In genomic region chr16:11492808-11493530, GRCh38 we compare ENCODE assay signal across 32 cellular contexts.
DNase-seq lines count a peak whose midpoint lies in the region; ATAC-seq, FAIRE-seq and TF ChIP-seq lines count a peak whose summit lies in the region.
"Had no signal": no experiment of that assay in that cellular context is flagged by ENCODE, and none has a peak within 500 bp of the region (broad histone marks: within the 10 kb centered on the region; RNA-seq: fewer than 3 reads in every experiment).

No MANE protein-coding gene starts in this region.

- H3K36me3 ChIP-seq in HEK293 (ENCODE audit: control insufficient read depth in 2 of 2, insufficient read depth in 1 of 2, low read length in 2 of 2) (no peaks in the 10 kb centered on the region), K562 (ENCODE audit: control insufficient read depth, insufficient read depth, low read length) (no peaks in the 10 kb centered on the region), neural progenitor cell (no peaks in the 10 kb centered on the region)
- H3K36me3 ChIP-seq: adrenal gland, BE2C, brain microvascular endothelial cell, HAP-1, MG63 had no signal

- in situ Hi-C loops in K562 (cut with MboI), result no loop called here

- no peak for TF ChIP-seq CTCF in HEK293 (tag by site-specific recombination; IDR thresholded peaks at IDR 0.05)
- TF ChIP-seq CTCF in K562 (IDR thresholded peaks at IDR 0.05 in 2 of 3, conservative IDR thresholded peaks at IDR 0.05 in 1 of 3; ENCODE audit: insufficient read depth in 2 of 3, low read depth in 1 of 3, low read length in 3 of 3), result no peak
- TF ChIP-seq CTCF in neural progenitor cell (IDR thresholded peaks at IDR 0.05), result no peak
- TF ChIP-seq CTCF in GM10248 (IDR thresholded peaks at IDR 0.05; ENCODE audit: control extremely low read depth, extremely low read depth, low read depth, missing control alignments), result no peak

- H3K4me2 ChIP-seq in K562 (ENCODE audit: insufficient read depth, low read length) (peak overlapping the region; percentile 91), neural progenitor cell (no peak overlapping the region)
- H3K4me2 ChIP-seq: SK-N-SH had no signal

- POLR2A ChIA-PET in HEK293 (lab: Yijun Ruan, JAX), result no interaction called here
- POLR2A ChIA-PET in K562 (lab: Yijun Ruan, JAX), result no interaction called here
- POLR2A ChIA-PET in GM10248 (lab: Yijun Ruan, JAX), result no interaction called here

- DNase-seq in activated T-cell treated with anti-CD3 and anti-CD28 coated beads, Interleukin-2, amount 50 U/mL, for 72 hours, result no peak
- DNase-seq in activated T-cell treated with anti-CD3 and anti-CD28 coated beads for 4 hours (no peak), K562 (ENCODE audit: extremely low read depth in 1 of 4, low spot score in 3 of 4) (peak in 1 of 4 experiments; percentile 18), neural progenitor cell (ENCODE audit: low spot score) (no peak), 8988T (no peak), iPS-NIHi7 (ENCODE audit: extremely low spot score) (no peak), GM10248 (ENCODE audit: extremely low spot score) (no peak)
- DNase-seq: activated naive CD4-positive, alpha-beta T cell; activated T-cell treated with anti-CD3 and anti-CD28 coated beads, Interleukin-2, amount 50 U/mL, for 4 hours; adrenal gland; BE2C; brain microvascular endothelial cell; Caco-2; dorsolateral prefrontal cortex; KG1; kidney glomerular epithelial cell; MG63; mucosa of descending colon; NCI-H1417 treated with DMSO at 0.1 percent for 48 hours; NCI-H774; small intestine; stimulated activated CD4-positive, alpha-beta T cell treated with anti-CD3 and anti-CD28 coated beads, Interleukin-1b, Interleukin-23, amount 100 ng/mL, for 48 hours had no signal

- H3K9me3 ChIP-seq in HEK293 (ENCODE audit: control insufficient read depth, insufficient read depth, low read depth, low read length) (no peaks in the 10 kb centered on the region), K562 (replicated peaks; ENCODE audit: control insufficient read depth, insufficient read depth, low read depth, low read length) (0 out of 2 replicates have a peak, but pooled peaks cover 2% of the 10 kb centered on the region), neural progenitor cell (ENCODE audit: low read depth) (no peaks in the 10 kb centered on the region)
- H3K9me3 ChIP-seq: adrenal gland, BE2C, Caco-2, mucosa of descending colon, SK-N-SH had no signal

- TF ChIP-seq EP300 in K562 (IDR thresholded peaks at IDR 0.05; ENCODE audit: low read length), result no peak

- H3K27ac ChIP-seq in HEK293 (ENCODE audit: extremely low read depth, low read depth, low read length), result no peak overlapping the region
- H3K27ac ChIP-seq in K562 (ENCODE audit: extremely low read depth, low read depth, low read length), result peak overlapping the region; percentile 62; the same call in 2 of the 3 replicates
- H3K27ac ChIP-seq in neural progenitor cell, result no peak overlapping the region
- H3K27ac ChIP-seq: adrenal gland, brain microvascular endothelial cell, dorsolateral prefrontal cortex had no signal

- H3K9ac ChIP-seq in K562 (ENCODE audit: insufficient read depth in 1 of 2, low read depth in 2 of 2, low read length in 2 of 2), result peak overlapping the region in 1 of 2 experiments; percentile 56; a peak in 2 of 4 replicates
- H3K9ac ChIP-seq in neural progenitor cell, result no peak overlapping the region
- H3K9ac ChIP-seq: SK-N-SH had no signal

- no peak overlapping the region for H3K4me3 Mint-ChIP-seq in activated T-cell treated with anti-CD3 and anti-CD28 coated beads, Interleukin-2, amount 50 U/mL, for 72 hours
- H3K4me3 Mint-ChIP-seq in neural progenitor cell, result peak overlapping the region; percentile 36
- H3K4me3 Mint-ChIP-seq: activated T-cell treated with anti-CD3 and anti-CD28 coated beads, Interleukin-2, amount 50 U/mL, for 4 hours; natural killer cell treated with Interleukin-12 subunit alpha and Interleukin-12 subunit beta and Interleukin-15 and Interleukin-18, amount 100 ng/mL, for 72 hours; T-helper 1 cell treated with Interleukin-12 subunit alpha and Interleukin-12 subunit beta and Interleukin-4 antibody, amounts not matched to agents 30 μg/mL and 1 μg/mL, for 36 hours; type B pancreatic cell had no signal

- FAIRE-seq in K562 (lab: Jason Lieb, UNC), result no peak
- FAIRE-seq: GM12892, small intestine, TTC549 had no signal

- H3K9me1 ChIP-seq in K562 (ENCODE audit: control insufficient read depth, insufficient read depth, low read length), result peaks cover 3% of the 10 kb centered on the region

- no peaks in the 10 kb centered on the region for H3K27me3 Mint-ChIP-seq in activated T-cell treated with anti-CD3 and anti-CD28 coated beads, Interleukin-2, amount 50 U/mL, for 72 hours (ENCODE audit: low read depth)
- peaks cover 10% of the 10 kb centered on the region for H3K27me3 Mint-ChIP-seq in neural progenitor cell (ENCODE audit: insufficient read depth, low read depth)
- H3K27me3 Mint-ChIP-seq: natural killer cell treated with Interleukin-12 subunit alpha and Interleukin-12 subunit beta and Interleukin-15 and Interleukin-18, amount 100 ng/mL, for 72 hours; type B pancreatic cell had no signal

- peaks cover 9% of the 10 kb centered on the region for H3K4me1 ChIP-seq in HEK293 (ENCODE audit: control insufficient read depth, insufficient read depth, low read length)
- peaks cover 14 to 21% of the 10 kb centered on the region in 2 experiments for H3K4me1 ChIP-seq in K562 (replicated peaks in 1 of 2; ENCODE audit: control insufficient read depth in 2 of 2, insufficient read depth in 2 of 2, low read length in 2 of 2)
- peaks cover 17% of the 10 kb centered on the region for H3K4me1 ChIP-seq in neural progenitor cell

- TF ChIP-seq RAD21 in K562 (CRISPR knock-in tag; conservative IDR thresholded peaks at IDR 0.05 in 1 of 2, IDR thresholded peaks at IDR 0.05 in 1 of 2), result no peak

- TF ChIP-seq POLR2A in K562 (conservative IDR thresholded peaks at IDR 0.05), result no peak

- H3K79me2 ChIP-seq in K562 (ENCODE audit: control insufficient read depth, insufficient read depth, low read length) (peaks cover 8% of the 10 kb centered on the region; the same call in 2 of the 3 replicates), neural progenitor cell (ENCODE audit: low read depth) (no peaks in the 10 kb centered on the region)

- 65% methylated on average over 4 of the region's 4 CpGs for WGBS in K562 (ENCODE audit: insufficient coverage, low coverage, missing lambda C conversion rate)

- TSS peak; percentile 79 for BruUV-seq in K562 (replicated peaks; lab: Mats Ljungman, UMichigan)

- peaks cover 29% of the 10 kb centered on the region for H3K4me1 Mint-ChIP-seq in activated T-cell treated with anti-CD3 and anti-CD28 coated beads, Interleukin-2, amount 50 U/mL, for 72 hours (ENCODE audit: low read depth)
- peaks cover 28% of the 10 kb centered on the region for H3K4me1 Mint-ChIP-seq in neural progenitor cell

- CTCF ChIA-PET in HEK293 (lab: Yijun Ruan, JAX) (interaction anchor here (0.7 kb wide), 1 partner anchor 12 kb away, joined by 3 read pairs; no protein-coding TSS in a partner anchor), K562 (lab: Yijun Ruan, JAX; ENCODE audit: low intra/inter-chr PET ratio) (no interaction called here), GM10248 (lab: Yijun Ruan, JAX) (no interaction called here)

- H3K4me3 ChIP-seq in HEK293 (ENCODE audit: low read depth, low read length) (no peak overlapping the region), K562 (peak overlapping the region; percentile 55), neural progenitor cell (no peak overlapping the region)
- H3K4me3 ChIP-seq: adrenal gland, dorsolateral prefrontal cortex, HAP-1, lung, MG63, mucosa of descending colon had no signal

- peaks cover 0 to 2% of the 10 kb centered on the region in 2 donors for H3K9me3 Mint-ChIP-seq in activated T-cell treated with anti-CD3 and anti-CD28 coated beads, Interleukin-2, amount 50 U/mL, for 72 hours
- H3K9me3 Mint-ChIP-seq in neural progenitor cell, result peaks cover 5% of the 10 kb centered on the region
- H3K9me3 Mint-ChIP-seq: natural killer cell treated with Interleukin-12 subunit alpha and Interleukin-12 subunit beta and Interleukin-15 and Interleukin-18, amount 100 ng/mL, for 72 hours had no signal

- H3K36me3 Mint-ChIP-seq in activated T-cell treated with anti-CD3 and anti-CD28 coated beads, Interleukin-2, amount 50 U/mL, for 72 hours (ENCODE audit: insufficient read depth in 2 of 2), result peaks cover 0 to 3% of the 10 kb centered on the region in 2 donors
- H3K36me3 Mint-ChIP-seq in neural progenitor cell, result no peaks in the 10 kb centered on the region
- H3K36me3 Mint-ChIP-seq: type B pancreatic cell had no signal

- H2AFZ ChIP-seq in K562 (ENCODE audit: low read depth, low read length), result peak overlapping the region; percentile 90
- no peak overlapping the region for H2AFZ ChIP-seq in neural progenitor cell (replicated peaks)

- peak overlapping the region; percentile 38 for H3K27ac Mint-ChIP-seq in activated T-cell treated with anti-CD3 and anti-CD28 coated beads, Interleukin-2, amount 50 U/mL, for 72 hours
- H3K27ac Mint-ChIP-seq in neural progenitor cell, result peak overlapping the region; percentile 84
- H3K27ac Mint-ChIP-seq: natural killer cell treated with Interleukin-12 subunit alpha and Interleukin-12 subunit beta and Interleukin-15 and Interleukin-18, amount 100 ng/mL, for 72 hours; T-helper 1 cell treated with Interleukin-12 subunit alpha and Interleukin-12 subunit beta and Interleukin-4 antibody, amounts not matched to agents 30 μg/mL and 1 μg/mL, for 36 hours; type B pancreatic cell had no signal

- intact Hi-C loops in K562 (cut with micrococcal nuclease), result no loop called here

- no peak for ATAC-seq in activated T-cell treated with anti-CD3 and anti-CD28 coated beads, Interleukin-2, amount 50 U/mL, for 72 hours (replicated peaks in 1 of 2)
- peak; percentile 25 for ATAC-seq in K562
- ATAC-seq: activated CD4-positive, CD25-positive, alpha-beta regulatory T cell treated with anti-CD3 and anti-CD28 coated beads, Interleukin-2, amount 50 U/mL, for 24 hours; activated T-cell treated with anti-CD3 and anti-CD28 coated beads, Interleukin-2, amount 50 U/mL, for 4 hours; mucosa of descending colon; natural killer cell treated with Interleukin-12 subunit alpha and Interleukin-12 subunit beta and Interleukin-15 and Interleukin-18, amount 100 ng/mL, for 72 hours had no signal

- peaks cover 28% of the 10 kb centered on the region for H3F3A ChIP-seq in neural progenitor cell (ENCODE audit: low read depth)

- H4K20me1 ChIP-seq in K562 (replicated peaks; ENCODE audit: control insufficient read depth, insufficient read depth, low read length) (no peaks in the 10 kb centered on the region), neural progenitor cell (ENCODE audit: low read depth) (no peaks in the 10 kb centered on the region)

- H3K27me3 ChIP-seq in K562 (ENCODE audit: control insufficient read depth in 2 of 2, insufficient read depth in 2 of 2, low read length in 2 of 2) (no peaks in the 10 kb centered on the region; a peak in 1 of 5 replicates), neural progenitor cell (no peaks in the 10 kb centered on the region)
- H3K27me3 ChIP-seq: adrenal gland, BE2C, brain microvascular endothelial cell, dorsolateral prefrontal cortex, MG63 had no signal

TF ChIP-seq in HEK293, 187 proteins besides CTCF, POLR2A, EP300 and RAD21 (continues in another document):
- TF ChIP-seq SP7 (tag by site-specific recombination; IDR thresholded peaks at IDR 0.05) (no peak), YY2 (tag by site-specific recombination; IDR thresholded peaks at IDR 0.05) (no peak)
